Comparison of ENCODE assay signal across 17 cellular contexts in the genomic region with DNA sequence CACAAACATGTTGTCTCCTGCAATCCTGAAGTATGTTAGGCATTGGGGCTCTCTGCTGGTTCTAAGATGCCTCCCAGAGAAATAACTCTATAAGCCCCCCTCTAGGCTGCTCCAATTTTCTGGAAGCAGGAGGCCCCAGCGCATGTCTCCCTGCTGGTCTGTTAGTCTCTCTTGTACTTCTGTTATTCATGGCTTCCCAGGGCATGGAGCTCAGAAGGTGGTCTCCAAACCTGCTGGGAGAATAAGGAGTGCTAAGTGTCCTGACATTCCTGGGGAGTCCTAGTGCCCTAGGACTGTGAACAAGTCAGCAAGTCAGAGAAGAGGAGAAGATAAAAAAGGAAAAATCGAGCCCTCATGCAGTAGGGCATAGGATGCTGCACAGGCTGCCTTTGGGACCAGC.
"Had no signal": no experiment of that assay in that cellular context is flagged by ENCODE, and none has a peak within 500 bp of the region (broad histone marks: within the 10 kb centered on the region; RNA-seq: fewer than 3 reads in every experiment).

No MANE protein-coding gene starts in this region.

- H3K27me3 Mint-ChIP-seq: activated CD4-positive, alpha-beta T cell treated with anti-CD3 and anti-CD28 coated beads for 36 hours; activated naive CD8-positive, alpha-beta T cell; central memory CD8-positive, alpha-beta T cell; dendritic cell treated with granulocyte-macrophage colony-stimulating factor and Interleukin-4, amounts not matched to agents 40 ng/mL and 50 ng/mL, for 4 days; naive thymus-derived CD4-positive, alpha-beta T cell; stimulated activated naive B cell treated with anti-CD40 and anti-IgM and Interleukin-4, amounts not matched to agents 10 μg/mL and 1 μg/mL and 100 μg/mL, for 72 hours had no signal

- DNase-seq: esophagus squamous epithelium had no signal

- H3K27me3 ChIP-seq: esophagus squamous epithelium, heart right ventricle, right atrium auricular region, stomach, thyroid gland, upper lobe of left lung, vagina had no signal

- H3K27ac Mint-ChIP-seq: activated CD4-positive, alpha-beta T cell treated with anti-CD3 and anti-CD28 coated beads for 36 hours; activated naive CD8-positive, alpha-beta T cell; activated T-cell treated with anti-CD3 and anti-CD28 coated beads, Interleukin-2, amount 50 U/mL, for 72 hours; dendritic cell treated with granulocyte-macrophage colony-stimulating factor and Interleukin-4, amounts not matched to agents 40 ng/mL and 50 ng/mL, for 4 days; stimulated activated naive B cell treated with anti-CD40 and anti-IgM and Interleukin-4, amounts not matched to agents 10 μg/mL and 1 μg/mL and 100 μg/mL, for 72 hours; T-helper 2 cell treated with Interferon-gamma antibody and Interleukin-4, amounts not matched to agents 5 μg/mL and 100 μg/mL, for 36 hours had no signal

- H3K36me3 ChIP-seq: right atrium auricular region, thyroid gland, upper lobe of left lung, vagina had no signal

- H3K4me3 ChIP-seq: esophagus squamous epithelium, heart right ventricle, right atrium auricular region, stomach, thyroid gland, upper lobe of left lung, vagina had no signal

- H3K9me3 ChIP-seq: esophagus squamous epithelium, heart right ventricle, right atrium auricular region, stomach, thyroid gland, upper lobe of left lung, vagina had no signal

- H3K27ac ChIP-seq: epithelial cell of prostate, esophagus squamous epithelium, heart right ventricle, right atrium auricular region, thyroid gland, upper lobe of left lung, vagina had no signal

- H3K4me3 Mint-ChIP-seq: activated CD4-positive, alpha-beta T cell treated with anti-CD3 and anti-CD28 coated beads for 36 hours; activated naive CD8-positive, alpha-beta T cell; activated T-cell treated with anti-CD3 and anti-CD28 coated beads, Interleukin-2, amount 50 U/mL, for 72 hours; central memory CD8-positive, alpha-beta T cell; dendritic cell treated with granulocyte-macrophage colony-stimulating factor and Interleukin-4, amounts not matched to agents 40 ng/mL and 50 ng/mL, for 4 days; naive thymus-derived CD4-positive, alpha-beta T cell; neural crest cell; stimulated activated naive B cell treated with anti-CD40 and anti-IgM and Interleukin-4, amounts not matched to agents 10 μg/mL and 1 μg/mL and 100 μg/mL, for 72 hours; T-helper 2 cell treated with Interferon-gamma antibody and Interleukin-4, amounts not matched to agents 5 μg/mL and 100 μg/mL, for 36 hours had no signal
